In the genomic region with DNA sequence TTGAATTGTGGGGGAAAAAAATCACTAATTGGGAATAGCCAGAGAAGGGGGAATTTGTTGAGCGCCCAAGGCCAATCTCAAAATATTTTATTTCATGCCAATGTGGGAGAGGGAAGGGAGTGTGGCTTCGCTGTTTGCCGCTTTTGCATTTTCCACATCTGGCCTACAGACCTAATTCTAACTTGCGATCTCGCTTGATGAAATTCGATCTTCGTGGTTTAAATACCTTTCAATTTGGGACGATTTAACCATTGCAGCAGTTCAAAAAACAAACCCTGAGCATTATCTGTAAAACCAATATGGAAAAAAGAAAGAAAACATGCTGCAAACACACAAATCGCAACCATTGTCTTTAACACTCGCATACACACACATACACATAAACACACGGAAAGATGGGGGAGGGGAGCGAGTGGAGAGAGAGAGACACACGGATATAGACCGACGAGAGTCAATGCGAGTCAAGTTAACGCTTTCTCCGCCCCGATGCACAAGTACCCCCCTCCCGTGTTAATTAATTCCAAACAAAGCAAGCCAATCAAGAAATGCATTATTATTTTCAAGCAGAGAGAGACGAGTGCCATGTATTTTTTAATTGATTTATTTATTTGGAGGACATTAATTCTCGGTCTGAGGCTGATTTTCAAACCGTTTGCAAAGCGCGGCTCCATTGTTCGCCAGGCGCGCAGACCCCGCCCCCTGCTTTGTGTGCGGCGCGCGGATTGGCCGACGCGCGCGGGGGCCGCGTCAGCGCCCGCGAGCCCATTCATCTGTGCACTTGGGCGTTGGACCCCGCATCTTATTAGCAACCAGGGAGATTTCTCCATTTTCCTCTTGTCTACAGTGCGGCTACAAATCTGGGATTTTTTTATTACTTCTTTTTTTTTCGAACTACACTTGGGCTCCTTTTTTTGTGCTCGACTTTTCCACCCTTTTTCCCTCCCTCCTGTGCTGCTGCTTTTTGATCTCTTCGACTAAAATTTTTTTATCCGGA, we compare ENCODE assay signal across 8 cellular contexts. TPM values are rescaled to one million over a fixed set of nuclear protein-coding genes. Genes with fewer than 3 reads are reported as not detected.
A peak's percentile ranks its signal among the peaks of the same experiment; 100 is the strongest.
DNase-seq lines count a peak whose midpoint lies in the region; ATAC-seq and TF ChIP-seq lines count a peak whose summit lies in the region.

A gene with protein sequence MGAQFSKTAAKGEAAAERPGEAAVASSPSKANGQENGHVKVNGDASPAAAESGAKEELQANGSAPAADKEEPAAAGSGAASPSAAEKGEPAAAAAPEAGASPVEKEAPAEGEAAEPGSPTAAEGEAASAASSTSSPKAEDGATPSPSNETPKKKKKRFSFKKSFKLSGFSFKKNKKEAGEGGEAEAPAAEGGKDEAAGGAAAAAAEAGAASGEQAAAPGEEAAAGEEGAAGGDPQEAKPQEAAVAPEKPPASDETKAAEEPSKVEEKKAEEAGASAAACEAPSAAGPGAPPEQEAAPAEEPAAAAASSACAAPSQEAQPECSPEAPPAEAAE (plus strand): TSS at position 775 of the 994 bp plus-strand sequence. CDS start 401 bp downstream, outside the sequence.

- TF ChIP-seq POLR2A in GM18505 (IDR thresholded peaks at IDR 0.05; ENCODE audit: borderline replicate concordance, extremely low read depth, insufficient read depth, insufficient read length) = peak; percentile 92

- intact Hi-C loops in dorsolateral prefrontal cortex (cut with DNase I) = loop anchor here (5.0 kb wide), 3 partner anchors 125 to 685 kb away; no protein-coding TSS in a partner anchor

- peak within 1 kb of the TSS; percentile 58 to 94 (median 81) for H3K4me3 ChIP-seq in dorsolateral prefrontal cortex

- H3K4me1 Mint-ChIP-seq in T-cell = peaks cover 0 to 24% (median 21%) of the 10 kb centered on the region in 3 donors

- no peak within 1 kb of the TSS for H3K27ac Mint-ChIP-seq in T-cell

- no peak within 1 kb of the TSS for H3K4me3 Mint-ChIP-seq in T-cell

- DNase-seq in AG08396 (ENCODE audit: low spot score) (peak; percentile 92), NCI-H1694 (lab: John Stamatoyannopoulos, UW) (peak; percentile 81), T-cell (peak in 5 of 34 experiments; percentile 7 to 44 (median 20)), dorsolateral prefrontal cortex (peak; percentile 57 to 85 (median 78))
- peak; percentile 56 for DNase-seq in stimulated activated CD8-positive, alpha-beta memory T cell treated with anti-CD3 and anti-CD28 coated beads, Interleukin-4, amount 100 ng/mL, for 48 hours

- POLR2A ChIA-PET in T-cell (lab: Charles Lee) = no interaction called here

- peaks cover 38 to 48% of the 10 kb centered on the region in 2 donors for H3K27me3 Mint-ChIP-seq in T-cell

- no peaks in the 10 kb centered on the region for H3K9me3 Mint-ChIP-seq in T-cell

- H3K27ac ChIP-seq in dorsolateral prefrontal cortex (peak within 1 kb of the TSS; percentile 67 to 99 (median 95)), layer of hippocampus (ENCODE audit: low read depth, low read length) (peak within 1 kb of the TSS; percentile 90)

- no peaks in the 10 kb centered on the region for H3K27me3 ChIP-seq in dorsolateral prefrontal cortex
- H3K27me3 ChIP-seq in layer of hippocampus (ENCODE audit: control insufficient read depth, insufficient read depth, low read length) = no peaks in the 10 kb centered on the region

- peak in 26 of 56 donors; percentile 5 to 47 (median 24) for TF ChIP-seq CTCF in dorsolateral prefrontal cortex (IDR thresholded peaks at IDR 0.05 in 54 of 56, conservative IDR thresholded peaks at IDR 0.05 in 2 of 56; ENCODE audit: low read depth in 1 of 56, partially characterized antibody in 56 of 56)

- no peaks in the 10 kb centered on the region for H3K36me3 Mint-ChIP-seq in T-cell

- ATAC-seq in GM18505 (IDR thresholded peaks at IDR 0.05; ENCODE audit: unreplicated experiment) (peak; percentile 39), HG02852 (IDR thresholded peaks at IDR 0.05; ENCODE audit: unreplicated experiment) (peak; percentile 36), T-cell (replicated peaks in 1 of 4) (peak in 3 of 4 experiments; percentile 38 to 42 (median 39))

- CTCF ChIA-PET in T-cell (lab: Charles Lee) = no interaction called here

RNA-seq across cellular contexts. Expression of the gene that starts here (rescaled TPM):
- total RNA-seq in T-cell (1 to 10 TPM in 3 of 5 donors, under 1 TPM in 2; 0.33 to 2.6 (median 1.2) TPM), dorsolateral prefrontal cortex (100 to 1,000 TPM in 31 of 120 experiments, 10 to 100 TPM in 89; 59.7 to 140 (median 92.6) TPM)

Comparison
In these comparisons a context has a peak if more than half of its experiments do, and no peak if none do; other contexts are left out.
1. RNA of the gene that starts here (total RNA-seq): 59.7 to 140 TPM in dorsolateral prefrontal cortex; 0.33 to 2.6 TPM in T-cell; every median in the first group is over 10 times any median in the second.
2. Peak in every context shown above with its lines, with median percentiles within 50 percentile points of each other: ATAC-seq.